Comparison of ENCODE assay signal across 1 cellular context in genomic region chr11:17197431-17197898, GRCh38.
TF ChIP-seq lines count a peak whose summit lies in the region.

No MANE protein-coding gene starts in this region.

TF ChIP-seq in IMR-90, 13 proteins besides CTCF, POLR2A, EP300 and RAD21 (continued from another document):
- peak; percentile 89 for TF ChIP-seq MAFK (IDR thresholded peaks at IDR 0.05; ENCODE audit: low read depth, low read length)
- TF ChIP-seq FOS (IDR thresholded peaks at IDR 0.05; ENCODE audit: low read depth, low read length), result no peak
- no peak for TF ChIP-seq NFE2L2 (IDR thresholded peaks at IDR 0.05; ENCODE audit: low read depth, low read length)
- no peak for TF ChIP-seq ELK1 (IDR thresholded peaks at IDR 0.05; ENCODE audit: borderline replicate concordance, low read depth, low read length)
